8 cellular contexts compared by ENCODE assay signal in the genomic region with DNA sequence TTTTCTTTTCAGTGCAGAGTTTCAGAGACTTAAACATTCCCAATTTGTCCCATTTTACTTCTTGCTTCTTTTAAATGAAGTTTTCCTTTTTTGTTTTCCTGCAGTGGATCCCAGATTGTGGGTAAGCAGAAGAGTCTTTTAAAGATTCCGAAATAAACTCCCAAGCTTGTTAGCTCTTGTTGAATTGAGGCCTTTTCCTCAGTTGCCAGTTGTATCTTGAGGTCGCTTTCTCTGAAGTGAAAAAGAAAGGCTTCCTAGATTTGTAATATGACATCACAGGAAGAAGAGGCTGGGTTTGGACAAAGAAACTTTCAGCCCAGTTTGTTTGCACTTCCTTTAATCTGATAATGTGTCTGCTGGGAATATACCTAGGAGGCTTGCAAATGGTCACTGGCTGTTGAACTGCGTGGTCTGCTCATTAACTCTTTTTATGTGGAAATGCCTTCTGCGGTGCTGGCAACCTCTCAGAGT.
A peak's percentile ranks its signal among the peaks of the same experiment; 100 is the strongest.
DNase-seq lines count a peak whose midpoint lies in the region; ATAC-seq lines count a peak whose summit lies in the region.

A gene with protein sequence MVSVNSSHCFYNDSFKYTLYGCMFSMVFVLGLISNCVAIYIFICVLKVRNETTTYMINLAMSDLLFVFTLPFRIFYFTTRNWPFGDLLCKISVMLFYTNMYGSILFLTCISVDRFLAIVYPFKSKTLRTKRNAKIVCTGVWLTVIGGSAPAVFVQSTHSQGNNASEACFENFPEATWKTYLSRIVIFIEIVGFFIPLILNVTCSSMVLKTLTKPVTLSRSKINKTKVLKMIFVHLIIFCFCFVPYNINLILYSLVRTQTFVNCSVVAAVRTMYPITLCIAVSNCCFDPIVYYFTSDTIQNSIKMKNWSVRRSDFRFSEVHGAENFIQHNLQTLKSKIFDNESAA (minus strand): TSS at position 233 of the 471 bp plus-strand sequence. CDS start 690 bp downstream, outside the sequence.

- DNase-seq in AG20443 (ENCODE audit: low spot score) (peak; percentile 29), LoVo (ENCODE audit: low spot score) (peak; percentile 57), T47D (ENCODE audit: low read depth in 1 of 2, low spot score in 1 of 2) (peak; percentile 20 to 75), iris pigment epithelial cell (ENCODE audit: low read depth) (peak; percentile 82), skeletal muscle cell (ENCODE audit: low read depth) (peak; percentile 51), C1 segment of cervical spinal cord (lab: John Stamatoyannopoulos, UW) (no peak), posterior cingulate gyrus (no peak)

- ATAC-seq in HG03460 (IDR thresholded peaks at IDR 0.05; ENCODE audit: unreplicated experiment) = no peak

- in situ Hi-C loops in T47D (cut with HindIII; ENCODE audit: low pct_unique_long_range_greater_than_20kb, low sequenced_read_pairs) = no loop called here

- H3K4me3 ChIP-seq in skeletal muscle cell (ENCODE audit: low read depth, low read length) = peak within 1 kb of the TSS; percentile 60

- intact Hi-C loops in posterior cingulate gyrus (cut with DNase I) = no loop called here

Comparison
In these comparisons a context has a peak if more than half of its experiments do, and no peak if none do; other contexts are left out.
1. DNase-seq: peak in AG20443 (single experiment), LoVo (single experiment), T47D (2 of 2), iris pigment epithelial cell (single experiment) and skeletal muscle cell (single experiment); none in C1 segment of cervical spinal cord (0 of 14) and posterior cingulate gyrus (0 of 10).